9 cellular contexts compared by ENCODE assay signal in genomic region chr4:84498203-84499026, GRCh38. TPM values are rescaled to one million over a fixed set of nuclear protein-coding genes. Genes with fewer than 3 reads are reported as not detected.
DNase-seq lines count a peak whose midpoint lies in the region; ATAC-seq, FAIRE-seq and TF ChIP-seq lines count a peak whose summit lies in the region.
"Had no signal": no experiment of that assay in that cellular context is flagged by ENCODE, and none has a peak within 500 bp of the region (broad histone marks: within the 10 kb centered on the region; RNA-seq: fewer than 3 reads in every experiment).

No MANE protein-coding gene starts in this region.

- intact Hi-C loops in body of pancreas (cut with DNase I) (no loop called here), kidney (cut with DNase I) (no loop called here), stomach (cut with DNase I; ENCODE audit: low total_unique reads) (no loop called here)

- no peak for TF ChIP-seq EP300 in stomach (IDR thresholded peaks at IDR 0.05)

- H3K9ac ChIP-seq in kidney (ENCODE audit: low read length in 2 of 2), result no peak overlapping the region

- TF ChIP-seq POLR2A in NB4 (IDR thresholded peaks at IDR 0.05; ENCODE audit: extremely low read depth, insufficient read length) (no peak), body of pancreas (IDR thresholded peaks at IDR 0.05) (peak in 2 of 3 donors; percentile 43 to 46), stomach (IDR thresholded peaks at IDR 0.05) (no peak)

- ATAC-seq in body of pancreas (peak; percentile 28), GM21786 (IDR thresholded peaks at IDR 0.05; ENCODE audit: unreplicated experiment) (no peak)

- no peak overlapping the region for H3K4me3 ChIP-seq in NB4 (ENCODE audit: low read depth, low read length)
- H3K4me3 ChIP-seq in body of pancreas, result peak overlapping the region; percentile 48 to 53
- H3K4me3 ChIP-seq in kidney (ENCODE audit: low read length in 2 of 2), result peak overlapping the region; percentile 24 to 33
- peak overlapping the region; percentile 33 to 54 (median 45) for H3K4me3 ChIP-seq in stomach

- H3K9me3 ChIP-seq in body of pancreas, result no peaks in the 10 kb centered on the region
- no peaks in the 10 kb centered on the region for H3K9me3 ChIP-seq in kidney (ENCODE audit: control insufficient read depth in 1 of 2, low read length in 2 of 2)
- H3K9me3 ChIP-seq in stomach, result peaks cover 0 to 33% (median 10%) of the 10 kb centered on the region in 4 donors

- WGBS in body of pancreas, 2 donors, result 0 to 1% methylated on average over 28 to 60 of the region's 64 CpGs
- 1 to 2% (median 1%) methylated on average over 28 to 64 of the region's 64 CpGs for WGBS in stomach, 5 donors

- DNase-seq in DMS79 treated with DMSO at 0.1 percent for 48 hours (lab: John Stamatoyannopoulos, UW) (peak; percentile 19), NB4 (ENCODE audit: low read depth) (peak; percentile 15), body of pancreas (peak; percentile 34 to 52 (median 43)), kidney (peak; percentile 80), stomach (no peak), OCI-M1 (lab: John Stamatoyannopoulos, UW) (no peak)
- DNase-seq in effector CD8-positive, alpha-beta T cell (lab: John Stamatoyannopoulos, UW), result no peak

- TF ChIP-seq CTCF in NB4 (IDR thresholded peaks at IDR 0.05; ENCODE audit: low read depth, low read length) (no peak), body of pancreas (IDR thresholded peaks at IDR 0.05) (no peak), kidney (IDR thresholded peaks at IDR 0.05; ENCODE audit: borderline replicate concordance, extremely low read depth, insufficient read depth) (no peak), stomach (IDR thresholded peaks at IDR 0.05) (no peak)

- H3K27me3 ChIP-seq in body of pancreas (peaks cover 0 to 11% of the 10 kb centered on the region in 2 donors), stomach (peaks cover 67 to 100% (median 99%) of the 10 kb centered on the region in 3 donors)

- H3K36me3 ChIP-seq in body of pancreas (replicated peaks in 1 of 2; ENCODE audit: insufficient read depth in 1 of 2, low read depth in 2 of 2) (no peaks in the 10 kb centered on the region), kidney (ENCODE audit: control insufficient read depth in 1 of 2, insufficient read depth in 2 of 2, low read length in 2 of 2) (no peaks in the 10 kb centered on the region), stomach (no peaks in the 10 kb centered on the region)

- FAIRE-seq in kidney (lab: Jason Lieb, UNC), result no peak

- H3K4me1 ChIP-seq in body of pancreas (peaks cover 27% of the 10 kb centered on the region), kidney (ENCODE audit: control insufficient read depth in 1 of 2, insufficient read depth in 1 of 2, low read depth in 1 of 2, low read length in 2 of 2) (peaks cover 0 to 11% of the 10 kb centered on the region in 2 donors), stomach (peaks cover 25 to 50% (median 41%) of the 10 kb centered on the region in 4 donors)

- H3K27ac ChIP-seq in body of pancreas, result peak overlapping the region; percentile 63 to 89 (median 82)
- no peak overlapping the region for H3K27ac ChIP-seq in kidney (ENCODE audit: low read depth in 2 of 2, low read length in 2 of 2)
- H3K27ac ChIP-seq in stomach, result peak overlapping the region in 1 of 5 donors; percentile 18

RNA-seq across cellular contexts. Expression of gene NKX6-1, which starts 0.7 kb away (rescaled TPM):
- 1 to 10 TPM; 5.7 to 6.9 TPM for total RNA-seq in body of pancreas
- total RNA-seq in kidney, result 0.35 TPM
- polyA plus RNA-seq in kidney (ENCODE audit: insufficient read depth, low read depth, low replicate concordance), result not detected
- total RNA-seq in stomach, result 1 to 10 TPM in 1 of 5 donors, not detected in 4; 1.1 TPM
- polyA plus RNA-seq in stomach, result 1 to 10 TPM in 1 of 3 donors, not detected in 2; 5.2 TPM
- total RNA-seq: T-helper 2 cell treated with Interferon-gamma antibody and Interleukin-4, amounts not matched to agents 100 ng/mL and 5 ng/mL, for 36 hours had no signal

Comparison
In these comparisons a context has a peak if more than half of its experiments do, and no peak if none do; other contexts are left out.
1. DNase-seq: peak in DMS79 treated with DMSO at 0.1 percent for 48 hours (single experiment), NB4 (single experiment), body of pancreas (4 of 4) and kidney (single experiment); none in stomach (single experiment), OCI-M1 (single experiment) and effector CD8-positive, alpha-beta T cell (single experiment).
2. POLR2A ChIP-seq: peak in body of pancreas (2 of 3); none in NB4 (single experiment) and stomach (0 of 4).
3. H3K27ac ChIP-seq: peak in body of pancreas (4 of 4); none in kidney (0 of 2).